Comparison of ENCODE assay signal across 9 cellular contexts in the genomic region with DNA sequence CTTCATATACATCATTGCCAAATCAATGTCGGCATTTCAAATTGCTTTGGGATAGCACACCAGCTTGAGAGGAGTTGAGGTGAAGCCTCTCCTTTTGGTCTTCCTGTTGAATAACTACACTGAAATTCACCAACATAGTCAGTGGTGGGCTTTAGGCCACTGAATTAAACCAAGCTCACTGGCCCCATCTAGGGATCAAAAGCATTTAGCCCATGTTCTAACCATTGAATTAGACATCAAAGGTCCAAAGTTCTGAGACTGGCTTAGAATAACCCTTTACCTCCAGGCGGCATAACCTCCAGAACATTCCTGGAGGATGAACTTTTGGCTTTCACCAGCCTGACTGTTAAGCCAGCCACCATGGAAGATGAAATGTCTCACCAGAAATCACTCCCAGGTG. TPM values are rescaled to one million over a fixed set of nuclear protein-coding genes. Genes with fewer than 3 reads are reported as not detected.
A peak's percentile ranks its signal among the peaks of the same experiment; 100 is the strongest.
DNase-seq lines count a peak whose midpoint lies in the region; ATAC-seq and TF ChIP-seq lines count a peak whose summit lies in the region.
"Had no signal": no experiment of that assay in that cellular context is flagged by ENCODE, and none has a peak within 500 bp of the region (broad histone marks: within the 10 kb centered on the region; RNA-seq: fewer than 3 reads in every experiment).

No MANE protein-coding gene starts in this region.

- no peak overlapping the region for H3K4me2 ChIP-seq in SK-N-SH

- H3K4me1 ChIP-seq in SK-N-SH (ENCODE audit: control insufficient read depth in 1 of 2, insufficient read depth in 2 of 2, low read depth in 1 of 2, low read length in 1 of 2): no peaks in the 10 kb centered on the region; a peak in 2 of 4 replicates

- no peaks in the 10 kb centered on the region for H3K9me2 ChIP-seq in SK-N-SH

- intact Hi-C loops in left ventricle myocardium superior (cut with micrococcal nuclease): no loop called here

- H3K9ac ChIP-seq in SK-N-SH: no peak overlapping the region

- H3K36me3 ChIP-seq in SK-N-SH (replicated peaks in 1 of 2; ENCODE audit: control insufficient read depth in 1 of 2, insufficient read depth in 2 of 2, low read length in 1 of 2): no peaks in the 10 kb centered on the region

- POLR2A ChIA-PET in SK-N-SH (lab: Yijun Ruan, JAX): no interaction called here

- 74% methylated on average over 2 of the region's 2 CpGs for WGBS in SK-N-SH (ENCODE audit: low lambda C conversion rate)

- peak; percentile 66 for TF ChIP-seq RAD21 in SK-N-SH (IDR thresholded peaks at IDR 0.05; ENCODE audit: low read length)

- no peak overlapping the region for H3K27ac ChIP-seq in SK-N-SH (ENCODE audit: low read depth in 2 of 2, low read length in 1 of 2)

- DNase-seq in AG09309 (ENCODE audit: low read depth) (no peak), GM13976 (ENCODE audit: low spot score) (peak; percentile 38), SK-N-SH (peak; percentile 48), globus pallidus (ENCODE audit: low spot score) (peak; percentile 38), left ventricle myocardium superior (no peak), T-helper 9 cell (no peak), NCI-H1436 treated with DMSO at 0.1 percent for 48 hours (lab: John Stamatoyannopoulos, UW) (no peak)
- DNase-seq: activated CD8-positive, alpha-beta memory T cell treated with anti-CD3 and anti-CD28 coated beads, Interleukin-2, amount 10 ng/mL, durations not matched to agents 7 days and 5 days had no signal

- no peaks in the 10 kb centered on the region for H3K27me3 ChIP-seq in SK-N-SH (ENCODE audit: insufficient read depth)

- H3F3A ChIP-seq in SK-N-SH (replicated peaks; ENCODE audit: insufficient read depth): no peaks in the 10 kb centered on the region

- H3K79me2 ChIP-seq in SK-N-SH (ENCODE audit: insufficient read depth): no peaks in the 10 kb centered on the region

- in situ Hi-C loops in GM13976 (cut with MboI; ENCODE audit: low sequenced_read_pairs, unreplicated experiment): no loop called here

- TF ChIP-seq EP300 in SK-N-SH (IDR thresholded peaks at IDR 0.05; ENCODE audit: borderline replicate concordance in 1 of 2, low read depth in 1 of 2, low read length in 1 of 2): no peak

- no peaks in the 10 kb centered on the region for H4K20me1 ChIP-seq in SK-N-SH (ENCODE audit: insufficient read depth)

- ATAC-seq in GM21390 (IDR thresholded peaks at IDR 0.05; ENCODE audit: unreplicated experiment) (no peak), left ventricle myocardium superior (no peak)
- ATAC-seq: activated CD8-positive, alpha-beta memory T cell treated with anti-CD3 and anti-CD28 coated beads, Interleukin-2, amount 10 ng/mL, durations not matched to agents 7 days and 5 days had no signal

- H3K9me3 ChIP-seq in SK-N-SH: no peaks in the 10 kb centered on the region

- H2AFZ ChIP-seq in SK-N-SH (ENCODE audit: low read depth): no peak overlapping the region

- H3K4me3 ChIP-seq in AG09309 (ENCODE audit: control insufficient read depth, low read depth, low read length) (no peak overlapping the region), SK-N-SH (ENCODE audit: low read depth in 2 of 2, low read length in 1 of 2) (no peak overlapping the region)

- peak; percentile 49 for TF ChIP-seq CTCF in AG09309 (IDR thresholded peaks at IDR 0.05; ENCODE audit: control insufficient read depth, insufficient read depth, low read depth, low read length, missing control alignments)
- peak; percentile 26 for TF ChIP-seq CTCF in GM13976 (IDR thresholded peaks at IDR 0.05; ENCODE audit: borderline replicate concordance, control extremely low read depth, extremely low read depth, insufficient read depth, missing control alignments)
- peak; percentile 62 for TF ChIP-seq CTCF in SK-N-SH (IDR thresholded peaks at IDR 0.05)

- CTCF ChIA-PET in SK-N-SH (lab: Yijun Ruan, JAX): interaction anchor here (0.6 to 5.0 kb wide), 16 partner anchors 12 to 270 kb away, joined by 3 to 30 read pairs (median 4); no protein-coding TSS in a partner anchor

TF ChIP-seq in SK-N-SH, 30 proteins besides CTCF, POLR2A, EP300 and RAD21:
- TF ChIP-seq, protein P1, sequence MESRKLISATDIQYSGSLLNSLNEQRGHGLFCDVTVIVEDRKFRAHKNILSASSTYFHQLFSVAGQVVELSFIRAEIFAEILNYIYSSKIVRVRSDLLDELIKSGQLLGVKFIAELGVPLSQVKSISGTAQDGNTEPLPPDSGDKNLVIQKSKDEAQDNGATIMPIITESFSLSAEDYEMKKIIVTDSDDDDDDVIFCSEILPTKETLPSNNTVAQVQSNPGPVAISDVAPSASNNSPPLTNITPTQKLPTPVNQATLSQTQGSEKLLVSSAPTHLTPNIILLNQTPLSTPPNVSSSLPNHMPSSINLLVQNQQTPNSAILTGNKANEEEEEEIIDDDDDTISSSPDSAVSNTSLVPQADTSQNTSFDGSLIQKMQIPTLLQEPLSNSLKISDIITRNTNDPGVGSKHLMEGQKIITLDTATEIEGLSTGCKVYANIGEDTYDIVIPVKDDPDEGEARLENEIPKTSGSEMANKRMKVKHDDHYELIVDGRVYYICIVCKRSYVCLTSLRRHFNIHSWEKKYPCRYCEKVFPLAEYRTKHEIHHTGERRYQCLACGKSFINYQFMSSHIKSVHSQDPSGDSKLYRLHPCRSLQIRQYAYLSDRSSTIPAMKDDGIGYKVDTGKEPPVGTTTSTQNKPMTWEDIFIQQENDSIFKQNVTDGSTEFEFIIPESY (IDR thresholded peaks at IDR 0.05; ENCODE audit: borderline replicate concordance, low read depth): no peak
- TF ChIP-seq SMC3 (IDR thresholded peaks at IDR 0.05; ENCODE audit: low read depth, low read length): peak; percentile 36

RNA-seq across cellular contexts. Expression of a gene that starts 54.6 kb away (rescaled TPM):
- polyA plus RNA-seq in SK-N-SH (2012; rRNA removed): 12.4 and 17.4 TPM in 2 replicates
- 20.2 and 28.4 TPM in 2 replicates for polyA plus RNA-seq in SK-N-SH (2012; cell fraction: cytosol; rRNA removed)
- 4.7 and 7.0 TPM in 2 replicates for polyA plus RNA-seq in SK-N-SH (2012; cell fraction: nucleus; rRNA removed)
- 15.2 TPM for total RNA-seq in left ventricle myocardium superior

Comparison
In these comparisons a context has a peak if more than half of its experiments do, and no peak if none do; other contexts are left out.
1. DNase-seq: peak in GM13976 (single experiment), SK-N-SH (single experiment) and globus pallidus (single experiment); none in AG09309 (single experiment), left ventricle myocardium superior (single experiment), T-helper 9 cell (single experiment) and NCI-H1436 treated with DMSO at 0.1 percent for 48 hours (single experiment).
2. Peak in every context shown above with its lines, with median percentiles within 50 percentile points of each other: CTCF ChIP-seq.